14 cellular contexts compared by ENCODE assay signal in genomic region chr14:103496776-103497175, GRCh38.
"Had no signal": no experiment of that assay in that cellular context is flagged by ENCODE, and none has a peak within 500 bp of the region (broad histone marks: within the 10 kb centered on the region; RNA-seq: fewer than 3 reads in every experiment).

No MANE protein-coding gene starts in this region.

- ATAC-seq: activated CD4-positive, CD25-positive, alpha-beta regulatory T cell treated with anti-CD3 and anti-CD28 coated beads, Interleukin-2, amount 50 U/mL, for 24 hours; activated T-helper 17 cell treated with anti-CD3 and anti-CD28 coated beads, Interleukin-2, amount 50 U/mL, for 72 hours; foreskin keratinocyte; left cardiac atrium; pancreas had no signal

- H3K9me3 ChIP-seq: pancreas, sigmoid colon, thyroid gland had no signal

- H3K4me1 ChIP-seq: pancreas had no signal

- DNase-seq: activated CD4-positive, alpha-beta T cell treated with anti-CD3 and anti-CD28 coated beads, Interleukin-2, amount 50 U/mL, for 1 hour; activated naive CD4-positive, alpha-beta T cell treated with Interleukin-2 at 50 U/mL for 16 hours; foreskin keratinocyte; immature natural killer cell; left cardiac atrium; pancreas; sigmoid colon; stimulated activated CD4-positive, alpha-beta T cell treated with anti-CD3 and anti-CD28 coated beads, Interleukin-1b, Interleukin-23, amount 100 ng/mL, for 48 hours; thyroid gland had no signal

- H2AFZ ChIP-seq: neural progenitor cell had no signal

- H3K27ac Mint-ChIP-seq: activated T-helper 17 cell treated with anti-CD3 and anti-CD28 coated beads, Interleukin-2, amount 50 U/mL, for 72 hours; neural progenitor cell; T-helper 2 cell treated with Interferon-gamma antibody and Interleukin-4, amounts not matched to agents 5 μg/mL and 100 μg/mL, for 36 hours had no signal

- H3K9ac ChIP-seq: neural progenitor cell had no signal

- H3K4me2 ChIP-seq: neural progenitor cell had no signal

- H3K9me3 Mint-ChIP-seq: activated T-helper 17 cell treated with anti-CD3 and anti-CD28 coated beads, Interleukin-2, amount 50 U/mL, for 72 hours; immature natural killer cell; neural progenitor cell; T-helper 2 cell treated with Interferon-gamma antibody and Interleukin-4, amounts not matched to agents 5 μg/mL and 100 μg/mL, for 36 hours had no signal

- H3K4me3 Mint-ChIP-seq: activated T-helper 17 cell treated with anti-CD3 and anti-CD28 coated beads, Interleukin-2, amount 50 U/mL, for 72 hours; immature natural killer cell; neural progenitor cell; T-helper 2 cell treated with Interferon-gamma antibody and Interleukin-4, amounts not matched to agents 5 μg/mL and 100 μg/mL, for 36 hours had no signal

- H3K27ac ChIP-seq: foreskin keratinocyte, neural progenitor cell, pancreas, sigmoid colon, thyroid gland had no signal

- H3K4me3 ChIP-seq: lung, neural progenitor cell, pancreas, sigmoid colon, thyroid gland had no signal

- H3K27me3 Mint-ChIP-seq: activated T-helper 17 cell treated with anti-CD3 and anti-CD28 coated beads, Interleukin-2, amount 50 U/mL, for 72 hours had no signal

- H3K27me3 ChIP-seq: foreskin keratinocyte, neural progenitor cell, pancreas, sigmoid colon, thyroid gland had no signal
